ENCODE assay signal across 11 cellular contexts in the genomic region with DNA sequence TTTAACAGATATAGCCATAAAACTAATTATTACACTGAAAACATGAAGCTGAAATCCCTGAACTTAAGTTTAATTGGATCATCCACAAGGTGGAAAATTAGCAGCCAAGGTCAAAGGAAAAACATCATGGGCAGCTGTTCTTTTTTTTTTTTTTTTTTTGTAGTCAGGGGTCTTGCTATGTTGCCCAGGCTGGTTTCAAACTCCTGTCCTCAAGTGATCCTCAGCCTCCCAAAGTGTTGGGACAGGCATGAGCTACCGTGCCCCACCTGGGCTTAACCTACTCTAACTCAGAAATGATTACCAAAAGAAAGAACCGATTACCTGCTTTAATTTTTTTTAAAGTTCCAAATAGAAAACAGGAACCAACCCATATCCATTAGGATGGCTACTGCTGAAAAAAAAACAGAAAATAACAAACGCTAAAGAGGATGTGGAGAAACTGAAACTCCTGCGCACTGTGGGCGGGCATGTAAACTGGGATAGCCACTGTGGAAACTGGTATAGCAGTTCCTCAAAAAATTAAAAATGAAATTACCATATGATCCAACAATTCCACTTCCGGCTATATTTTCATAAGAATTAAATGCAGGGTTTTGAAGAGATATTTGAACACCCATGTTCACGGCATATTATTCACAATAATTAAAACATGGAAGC. TPM values are rescaled to one million over a fixed set of nuclear protein-coding genes. Genes with fewer than 3 reads are reported as not detected.
DNase-seq lines count a peak whose midpoint lies in the region; ATAC-seq, FAIRE-seq and TF ChIP-seq lines count a peak whose summit lies in the region.
"Had no signal": no experiment of that assay in that cellular context is flagged by ENCODE, and none has a peak within 500 bp of the region (broad histone marks: within the 10 kb centered on the region; RNA-seq: fewer than 3 reads in every experiment).

No MANE protein-coding gene starts in this region.

- H4K20me1 ChIP-seq in SU-DHL-6 (ENCODE audit: low read depth, low read length) = peaks cover 11% of the 10 kb centered on the region; the same call in 1 of the 2 replicates
- no peaks in the 10 kb centered on the region for H4K20me1 ChIP-seq in endothelial cell of umbilical vein (replicated peaks; ENCODE audit: control insufficient read depth, extremely low read depth, insufficient read depth, low read length)

- no peaks in the 10 kb centered on the region for H3K27me3 ChIP-seq in SU-DHL-6 (ENCODE audit: low read length)
- H3K27me3 ChIP-seq in endothelial cell of umbilical vein (ENCODE audit: control insufficient read depth in 2 of 2, insufficient read depth in 2 of 2, low read length in 2 of 2) = no peaks in the 10 kb centered on the region
- H3K27me3 ChIP-seq in vagina = no peaks in the 10 kb centered on the region

- no peaks in the 10 kb centered on the region for H3F3A ChIP-seq in SU-DHL-6 (ENCODE audit: insufficient read depth)

- H3K9me1 ChIP-seq in endothelial cell of umbilical vein (replicated peaks; ENCODE audit: control insufficient read depth, extremely low read depth, insufficient read depth, low read length) = no peaks in the 10 kb centered on the region

- dilution Hi-C loops in endothelial cell of umbilical vein (cut with MboI; ENCODE audit: extremely low pct_ligation_motif_present, low sequenced_read_pairs) = no loop called here

- no TSS peak for BruUV-seq in endothelial cell of umbilical vein (replicated peaks; lab: Mats Ljungman, UMichigan)

- peaks cover 9% of the 10 kb centered on the region for H3K9me3 Mint-ChIP-seq in activated CD4-positive, alpha-beta T cell treated with anti-CD3 and anti-CD28 coated beads, Interleukin-2, amount 10 ng/mL, durations not matched to agents 24 days and 14 days
- no peaks in the 10 kb centered on the region for H3K9me3 Mint-ChIP-seq in stimulated activated effector memory CD8-positive, alpha-beta T cell treated with anti-CD3 and anti-CD28 coated beads, Interleukin-12 subunit alpha, Interleukin-12 subunit beta, amount 100 ng/mL, for 72 hours

- CTCF ChIA-PET in endothelial cell of umbilical vein (lab: Charles Lee) = interaction anchor here (0.7 to 2.0 kb wide), 6 partner anchors 9 to 74 kb away, joined by 3 to 13 read pairs (median 7); partner anchors contain the start of genes ATMIN, CENPN and CMC2

- ATAC-seq in stimulated activated effector memory CD8-positive, alpha-beta T cell treated with anti-CD3 and anti-CD28 coated beads, Interleukin-12 subunit alpha, Interleukin-12 subunit beta, amount 100 ng/mL, for 72 hours = no peak

- H3K36me3 ChIP-seq in SU-DHL-6 (ENCODE audit: low read length) (no peaks in the 10 kb centered on the region), endothelial cell of umbilical vein (ENCODE audit: control insufficient read depth in 2 of 2, extremely low read depth in 1 of 2, insufficient read depth in 2 of 2, low read length in 2 of 2) (no peaks in the 10 kb centered on the region), vagina (no peaks in the 10 kb centered on the region)

- H3K79me2 ChIP-seq in SU-DHL-6 (ENCODE audit: insufficient read depth, low read length) (peaks cover 99% of the 10 kb centered on the region), endothelial cell of umbilical vein (ENCODE audit: control insufficient read depth, insufficient read depth, low read length) (peaks cover 95% of the 10 kb centered on the region)

- peaks cover 49% of the 10 kb centered on the region for H3K4me1 Mint-ChIP-seq in activated CD4-positive, alpha-beta T cell treated with anti-CD3 and anti-CD28 coated beads, Interleukin-2, amount 10 ng/mL, durations not matched to agents 24 days and 14 days
- H3K4me1 Mint-ChIP-seq in stimulated activated effector memory CD8-positive, alpha-beta T cell treated with anti-CD3 and anti-CD28 coated beads, Interleukin-12 subunit alpha, Interleukin-12 subunit beta, amount 100 ng/mL, for 72 hours = peaks cover 52% of the 10 kb centered on the region

- no peak for TF ChIP-seq CTCF in SU-DHL-6 (IDR thresholded peaks at IDR 0.05; ENCODE audit: insufficient read depth, low read length, poor library complexity, severe bottlenecking)
- no peak for TF ChIP-seq CTCF in endothelial cell of umbilical vein (IDR thresholded peaks at IDR 0.05; ENCODE audit: extremely low read depth in 1 of 2, insufficient read depth in 1 of 2, low read depth in 1 of 2, low read length in 2 of 2)
- TF ChIP-seq CTCF in vagina (IDR thresholded peaks at IDR 0.05) = no peak

- no peak for DNase-seq in activated CD4-positive, alpha-beta T cell treated with anti-CD3 and anti-CD28 coated beads, Interleukin-2, amount 10 ng/mL, durations not matched to agents 24 days and 14 days
- no peak for DNase-seq in activated CD4-positive, alpha-beta T cell treated with anti-CD3 and anti-CD28 coated beads, Interleukin-2, amount 50 U/mL, for 1 hour
- DNase-seq in endothelial cell of umbilical vein (ENCODE audit: low read depth, low spot score) (no peak), cerebellum (ENCODE audit: low spot score) (no peak), vagina (ENCODE audit: extremely low spot score in 2 of 2) (no peak), NCI-H2029 treated with DMSO at 0.1 percent for 48 hours (lab: John Stamatoyannopoulos, UW) (no peak)
- DNase-seq in stimulated activated effector memory CD8-positive, alpha-beta T cell treated with anti-CD3 and anti-CD28 coated beads, Interleukin-12 subunit alpha, Interleukin-12 subunit beta, amount 100 ng/mL, for 72 hours (ENCODE audit: low spot score in 2 of 2) = no peak
- DNase-seq: effector CD8-positive, alpha-beta T cell; EL; NCI-H510A treated with DMSO at 0.1 percent for 48 hours had no signal

- FAIRE-seq in endothelial cell of umbilical vein (lab: Jason Lieb, UNC) = no peak

- no peak overlapping the region for H3K27ac ChIP-seq in SU-DHL-6 (ENCODE audit: low read depth, low read length)
- no peak overlapping the region for H3K27ac ChIP-seq in endothelial cell of umbilical vein (ENCODE audit: insufficient read depth, low read depth, low read length)
- no peak overlapping the region for H3K27ac ChIP-seq in vagina

- H2AFZ ChIP-seq in SU-DHL-6 (ENCODE audit: low read depth, low read length, severe bottlenecking) (no peak overlapping the region), endothelial cell of umbilical vein (ENCODE audit: low read depth, low read length) (no peak overlapping the region)

- H3K27ac Mint-ChIP-seq in activated CD4-positive, alpha-beta T cell treated with anti-CD3 and anti-CD28 coated beads, Interleukin-2, amount 10 ng/mL, durations not matched to agents 24 days and 14 days = peak overlapping the region; percentile 22
- peak overlapping the region; percentile 94 for H3K27ac Mint-ChIP-seq in stimulated activated effector memory CD8-positive, alpha-beta T cell treated with anti-CD3 and anti-CD28 coated beads, Interleukin-12 subunit alpha, Interleukin-12 subunit beta, amount 100 ng/mL, for 72 hours

- POLR2A ChIA-PET in endothelial cell of umbilical vein (lab: Charles Lee) = interaction anchor here (0.7 to 2.1 kb wide), 2 partner anchors 9 to 62 kb away, joined by 3 to 7 read pairs; partner anchors contain the start of genes CENPN and CMC2

- H3K4me3 ChIP-seq in SU-DHL-6 (ENCODE audit: insufficient read depth, low read length, poor library complexity, severe bottlenecking) (no peak overlapping the region), endothelial cell of umbilical vein (replicated peaks in 1 of 3; ENCODE audit: insufficient read depth in 1 of 3, low read depth in 1 of 3, low read length in 3 of 3) (no peak overlapping the region), vagina (no peak overlapping the region)

- H3K9ac ChIP-seq in SU-DHL-6 (ENCODE audit: low read length) (no peak overlapping the region), endothelial cell of umbilical vein (replicated peaks; ENCODE audit: extremely low read depth, insufficient read depth, low read length) (no peak overlapping the region)

- H3K4me3 Mint-ChIP-seq in activated CD4-positive, alpha-beta T cell treated with anti-CD3 and anti-CD28 coated beads, Interleukin-2, amount 10 ng/mL, durations not matched to agents 24 days and 14 days = peak overlapping the region; percentile 34
- H3K4me3 Mint-ChIP-seq in stimulated activated effector memory CD8-positive, alpha-beta T cell treated with anti-CD3 and anti-CD28 coated beads, Interleukin-12 subunit alpha, Interleukin-12 subunit beta, amount 100 ng/mL, for 72 hours = peak overlapping the region; percentile 78

- H3K4me1 ChIP-seq in endothelial cell of umbilical vein (ENCODE audit: control insufficient read depth, extremely low read depth, insufficient read depth, low read length) (peaks cover 31% of the 10 kb centered on the region), vagina (no peaks in the 10 kb centered on the region)

- H3K9me3 ChIP-seq in SU-DHL-6 (ENCODE audit: insufficient read depth, low read length) (no peaks in the 10 kb centered on the region), endothelial cell of umbilical vein (replicated peaks; ENCODE audit: control insufficient read depth, insufficient read depth, low read length) (no peaks in the 10 kb centered on the region), vagina (no peaks in the 10 kb centered on the region)

- intact Hi-C loops in activated CD4-positive, alpha-beta T cell treated with anti-CD3 and anti-CD28 coated beads, Interleukin-2, amount 10 ng/mL, durations not matched to agents 24 days and 14 days (cut with micrococcal nuclease) = loop anchor here (5.0 to 10.0 kb wide), 2 partner anchors 53 to 341 kb away; no protein-coding TSS in a partner anchor
- intact Hi-C loops in endothelial cell of umbilical vein (cut with micrococcal nuclease) (loop anchor here (1.0 kb wide), 1 partner anchor 9 kb away; the partner anchor contains the start of gene CENPN), vagina (cut with DNase I) (no loop called here)

- peaks cover 51% of the 10 kb centered on the region for H3K36me3 Mint-ChIP-seq in activated CD4-positive, alpha-beta T cell treated with anti-CD3 and anti-CD28 coated beads, Interleukin-2, amount 10 ng/mL, durations not matched to agents 24 days and 14 days (ENCODE audit: low read depth)
- peaks cover 21% of the 10 kb centered on the region for H3K36me3 Mint-ChIP-seq in stimulated activated effector memory CD8-positive, alpha-beta T cell treated with anti-CD3 and anti-CD28 coated beads, Interleukin-12 subunit alpha, Interleukin-12 subunit beta, amount 100 ng/mL, for 72 hours

- TF ChIP-seq POLR2A in endothelial cell of umbilical vein (IDR thresholded peaks at IDR 0.05; ENCODE audit: low read depth, low read length) (no peak), vagina (IDR thresholded peaks at IDR 0.05) (no peak)

- H3K4me2 ChIP-seq in SU-DHL-6 (ENCODE audit: low read depth, low read length, poor library complexity, severe bottlenecking) (peak overlapping the region; percentile 20), endothelial cell of umbilical vein (ENCODE audit: insufficient read depth, low read length) (peak overlapping the region; percentile 76)

- H3K27me3 Mint-ChIP-seq in activated CD4-positive, alpha-beta T cell treated with anti-CD3 and anti-CD28 coated beads, Interleukin-2, amount 10 ng/mL, durations not matched to agents 24 days and 14 days = no peaks in the 10 kb centered on the region

- H3K9me2 ChIP-seq in SU-DHL-6 (replicated peaks; ENCODE audit: insufficient read depth, low read length) = no peaks in the 10 kb centered on the region

RNA-seq across cellular contexts. Expression of gene CMC2, which starts 8.6 kb away (rescaled TPM):
- total RNA-seq in activated CD4-positive, alpha-beta T cell treated with anti-CD3 and anti-CD28 coated beads, Interleukin-2, amount 10 ng/mL, durations not matched to agents 24 days and 14 days = 130 and 137 TPM in 2 replicates
- total RNA-seq in endothelial cell of umbilical vein = 96.6 and 97.8 TPM in 2 replicates
- polyA plus RNA-seq in endothelial cell of umbilical vein = 121 and 216 TPM in 2 replicates
- polyA plus RNA-seq in endothelial cell of umbilical vein (2011; cell fraction: cytosol; rRNA removed) = 137 and 142 TPM in 2 replicates
- 56.7 and 68.7 TPM in 2 replicates for polyA plus RNA-seq in endothelial cell of umbilical vein (2011; cell fraction: nucleus; rRNA removed)
- 131 and 158 TPM in 2 replicates for polyA plus RNA-seq in endothelial cell of umbilical vein (2012)
- polyA minus RNA-seq in endothelial cell of umbilical vein = 55.9 and 57.2 TPM in 2 replicates
- 63.2 TPM for polyA minus RNA-seq in endothelial cell of umbilical vein (2011; cell fraction: cytosol; rRNA and poly(A)+ RNA removed)
- polyA minus RNA-seq in endothelial cell of umbilical vein (2011; cell fraction: nucleus; rRNA and poly(A)+ RNA removed) = 42.8 and 56.9 TPM in 2 replicates
- total RNA-seq in cerebellum = 39.0 TPM
- 6.6 TPM for total RNA-seq in vagina

RNA-seq across cellular contexts. Expression of gene CENPN, which starts 8.9 kb away (rescaled TPM):
- 61.8 and 63.3 TPM in 2 replicates for total RNA-seq in activated CD4-positive, alpha-beta T cell treated with anti-CD3 and anti-CD28 coated beads, Interleukin-2, amount 10 ng/mL, durations not matched to agents 24 days and 14 days
- total RNA-seq in endothelial cell of umbilical vein (52.4 and 53.4 TPM in 2 replicates), cerebellum (14.2 TPM), vagina (8.3 TPM)
- polyA plus RNA-seq in endothelial cell of umbilical vein = 15.3 and 17.6 TPM in 2 replicates
- polyA plus RNA-seq in endothelial cell of umbilical vein (2011; cell fraction: cytosol; rRNA removed) = 60.9 and 63.6 TPM in 2 replicates
- 43.5 and 45.6 TPM in 2 replicates for polyA plus RNA-seq in endothelial cell of umbilical vein (2011; cell fraction: nucleus; rRNA removed)
- polyA plus RNA-seq in endothelial cell of umbilical vein (2012) = 48.3 and 126 TPM in 2 replicates
- polyA minus RNA-seq in endothelial cell of umbilical vein = 24.4 and 35.3 TPM in 2 replicates
- 113 TPM for polyA minus RNA-seq in endothelial cell of umbilical vein (2011; cell fraction: cytosol; rRNA and poly(A)+ RNA removed)
- polyA minus RNA-seq in endothelial cell of umbilical vein (2011; cell fraction: nucleus; rRNA and poly(A)+ RNA removed) = 21.2 and 22.7 TPM in 2 replicates

RNA-seq across cellular contexts. Expression of gene ATMIN, which starts 37.5 kb away (rescaled TPM):
- 31.1 and 33.5 TPM in 2 replicates for total RNA-seq in activated CD4-positive, alpha-beta T cell treated with anti-CD3 and anti-CD28 coated beads, Interleukin-2, amount 10 ng/mL, durations not matched to agents 24 days and 14 days
- 22.4 and 25.3 TPM in 2 replicates for total RNA-seq in endothelial cell of umbilical vein
- polyA plus RNA-seq in endothelial cell of umbilical vein = 15.0 and 15.8 TPM in 2 replicates
- polyA plus RNA-seq in endothelial cell of umbilical vein (2011; cell fraction: cytosol; rRNA removed) = 14.2 and 15.8 TPM in 2 replicates
- polyA plus RNA-seq in endothelial cell of umbilical vein (2011; cell fraction: nucleus; rRNA removed) = 14.1 and 17.2 TPM in 2 replicates
- polyA plus RNA-seq in endothelial cell of umbilical vein (2012) = 16.6 and 22.5 TPM in 2 replicates
- polyA minus RNA-seq in endothelial cell of umbilical vein = 27.0 and 30.2 TPM in 2 replicates
- 32.6 TPM for polyA minus RNA-seq in endothelial cell of umbilical vein (2011; cell fraction: cytosol; rRNA and poly(A)+ RNA removed)
- polyA minus RNA-seq in endothelial cell of umbilical vein (2011; cell fraction: nucleus; rRNA and poly(A)+ RNA removed) = 15.1 and 21.4 TPM in 2 replicates
- 47.4 TPM for total RNA-seq in cerebellum
- total RNA-seq in vagina = 29.7 TPM
